In the genomic region with DNA sequence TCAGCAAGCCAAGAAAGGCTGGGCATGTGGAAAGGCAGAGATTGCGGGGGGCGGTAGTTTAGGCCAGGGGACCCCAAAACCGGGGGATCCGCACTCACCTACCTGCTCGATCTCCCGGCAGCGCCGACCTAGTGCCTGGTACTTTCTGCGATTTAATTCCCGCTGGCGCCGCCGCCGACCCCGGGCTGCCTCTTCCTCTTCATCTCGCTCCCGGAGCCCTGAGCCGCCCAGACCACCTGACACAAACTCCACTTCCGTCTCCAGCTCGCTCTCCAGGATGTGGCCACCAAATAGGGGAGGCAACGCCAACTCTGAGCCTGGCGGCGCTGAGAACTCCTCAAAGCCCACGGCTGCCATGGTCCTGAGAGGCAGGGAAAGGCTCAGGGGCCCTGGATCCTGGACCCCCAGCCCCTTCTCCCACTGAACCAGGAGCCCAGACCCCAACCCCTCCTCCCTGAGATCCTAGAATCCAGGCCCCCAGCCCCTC, we compare ENCODE assay signal across 8 cellular contexts. TPM values are rescaled to one million over a fixed set of nuclear protein-coding genes. Genes with fewer than 3 reads are reported as not detected.
DNase-seq lines count a peak whose midpoint lies in the region; ATAC-seq, FAIRE-seq and TF ChIP-seq lines count a peak whose summit lies in the region.

No MANE protein-coding gene starts in this region.

- CTCF ChIA-PET in A549 (lab: Yijun Ruan, JAX) = interaction anchor here (1.0 to 1.3 kb wide), 3 partner anchors 37 to 90 kb away, joined by 3 read pairs; no protein-coding TSS in a partner anchor

- FAIRE-seq in A549 (lab: Jason Lieb, UNC) = no peak

- POLR2A ChIA-PET in A549 (lab: Yijun Ruan, JAX) = interaction anchor here (1.2 to 2.7 kb wide), 9 partner anchors 12 to 136 kb away, joined by 4 to 51 read pairs (median 5); a partner anchor contains a TSS

- H3K4me1 ChIP-seq in A549 = peaks cover 14% of the 10 kb centered on the region; the same call in 2 of the 3 replicates
- peaks cover 5% of the 10 kb centered on the region for H3K4me1 ChIP-seq in RWPE2 (ENCODE audit: insufficient read depth, poor library complexity, severe bottlenecking)
- H3K4me1 ChIP-seq in right atrium auricular region = peaks cover 0 to 29% of the 10 kb centered on the region in 2 donors
- peaks cover 17% of the 10 kb centered on the region for H3K4me1 ChIP-seq in psoas muscle

- WGBS in A549 (ENCODE audit: missing lambda C conversion rate) = 75% methylated on average over 24 of the region's 24 CpGs
- WGBS in psoas muscle, 3 donors = 10 to 28% (median 16%) methylated on average over 23 to 24 of the region's 24 CpGs

- H3K27me3 ChIP-seq in RWPE2 (ENCODE audit: insufficient read depth, poor library complexity, severe bottlenecking) = no peaks in the 10 kb centered on the region
- H3K27me3 ChIP-seq in right atrium auricular region = no peaks in the 10 kb centered on the region
- no peaks in the 10 kb centered on the region for H3K27me3 ChIP-seq in psoas muscle (ENCODE audit: insufficient read depth in 3 of 3, low read length in 2 of 3)

- in situ Hi-C loops in GM18951 (cut with MboI; ENCODE audit: low sequenced_read_pairs, unreplicated experiment) = no loop called here

- ATAC-seq in A549 (no peak), RWPE2 (ENCODE audit: low read depth) (0 out of 3 replicates have a peak, but pooled peaks have one; percentile 20), psoas muscle (no peak), GM21529 (IDR thresholded peaks at IDR 0.05; ENCODE audit: unreplicated experiment) (no peak)

- TF ChIP-seq POLR2A in A549 (IDR thresholded peaks at IDR 0.05; ENCODE audit: low read length) (no peak), GM18951 (IDR thresholded peaks at IDR 0.05; ENCODE audit: extremely low read depth, insufficient read depth, insufficient read length) (peak; percentile 51)

- TF ChIP-seq RAD21 in A549 (conservative IDR thresholded peaks at IDR 0.05 in 1 of 2, IDR thresholded peaks at IDR 0.05 in 1 of 2) = no peak

- H3K27ac ChIP-seq in A549 = peak overlapping the region; percentile 84 to 93; a peak in 4 of 6 replicates
- peak overlapping the region; percentile 49 for H3K27ac ChIP-seq in RWPE2 (ENCODE audit: poor library complexity, severe bottlenecking)
- H3K27ac ChIP-seq in right atrium auricular region = peak overlapping the region; percentile 92
- peak overlapping the region; percentile 93 for H3K27ac ChIP-seq in psoas muscle

- peak overlapping the region; percentile 81 for H3K4me2 ChIP-seq in A549

- TF ChIP-seq CTCF in A549 (IDR thresholded peaks at IDR 0.05) (no peak), RWPE2 (IDR thresholded peaks at IDR 0.05; ENCODE audit: poor library complexity, severe bottlenecking) (no peak), right atrium auricular region (IDR thresholded peaks at IDR 0.05) (no peak), psoas muscle (IDR thresholded peaks at IDR 0.05) (no peak)

- H3K9me3 ChIP-seq in A549 (no peaks in the 10 kb centered on the region), RWPE2 (ENCODE audit: severe bottlenecking) (no peaks in the 10 kb centered on the region), right atrium auricular region (no peaks in the 10 kb centered on the region), psoas muscle (no peaks in the 10 kb centered on the region)

- peaks cover 28% of the 10 kb centered on the region for H3K36me3 ChIP-seq in RWPE2 (ENCODE audit: low read depth)
- H3K36me3 ChIP-seq in right atrium auricular region = peaks cover 26% of the 10 kb centered on the region
- H3K36me3 ChIP-seq in psoas muscle (ENCODE audit: insufficient read depth in 1 of 2, low read depth in 1 of 2) = peaks cover 2 to 58% of the 10 kb centered on the region in 2 donors

- no peak for TF ChIP-seq EP300 in A549 (IDR thresholded peaks at IDR 0.05)

- intact Hi-C loops in psoas muscle (cut with DNase I) = loop anchor here in 1 of 2 donors (10.0 kb wide), 1 partner anchor 140 kb away; no protein-coding TSS in a partner anchor

- DNase-seq in A549 (ENCODE audit: low read depth in 1 of 2, low spot score in 1 of 2) = no peak
- DNase-seq in RWPE2 (ENCODE audit: low spot score) = no peak
- peak; percentile 40 for DNase-seq in amniotic epithelial cell (ENCODE audit: low read depth)
- no peak for DNase-seq in right atrium auricular region (ENCODE audit: low spot score)
- peak in 1 of 2 donors; percentile 69 for DNase-seq in psoas muscle
- no peak for DNase-seq in dedifferentiated amniotic fluid mesenchymal stem cell (ENCODE audit: extremely low spot score)

- H3K4me3 ChIP-seq in A549 (peak overlapping the region; percentile 95), RWPE2 (ENCODE audit: severe bottlenecking) (peak overlapping the region; percentile 71), right atrium auricular region (peak overlapping the region; percentile 62 to 94), psoas muscle (peak overlapping the region; percentile 86)

TF ChIP-seq in A549, 52 proteins besides CTCF, POLR2A, EP300 and RAD21:
- no peak for TF ChIP-seq ZNF302 (CRISPR knock-in tag; IDR thresholded peaks at IDR 0.05)
- TF ChIP-seq TFCP2L1 (CRISPR knock-in tag; IDR thresholded peaks at IDR 0.05) = no peak
- TF ChIP-seq, protein P1, sequence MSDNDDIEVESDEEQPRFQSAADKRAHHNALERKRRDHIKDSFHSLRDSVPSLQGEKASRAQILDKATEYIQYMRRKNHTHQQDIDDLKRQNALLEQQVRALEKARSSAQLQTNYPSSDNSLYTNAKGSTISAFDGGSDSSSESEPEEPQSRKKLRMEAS (IDR thresholded peaks at IDR 0.05) = no peak
- no peak for TF ChIP-seq HOXB5 (CRISPR knock-in tag; IDR thresholded peaks at IDR 0.05)
- TF ChIP-seq RNF2 (IDR thresholded peaks at IDR 0.05; ENCODE audit: borderline replicate concordance, low read depth) = no peak
- TF ChIP-seq ZFP36 (IDR thresholded peaks at IDR 0.05; ENCODE audit: borderline replicate concordance, partially characterized antibody) = no peak

RNA-seq across cellular contexts. Expression of a gene that starts 1.1 kb away (rescaled TPM):
- polyA plus RNA-seq in A549 (2011; rRNA removed) (10.8 and 16.1 TPM in 2 replicates), A549 (2017; fragmentation: RNase III; extraction: RNeasy Plus Mini Kit Qiagen cat#74134 plus additional on column Dnase treatment) (26.1 to 29.2 TPM (median 26.6 TPM) in 3 replicates), psoas muscle (10 to 100 TPM; 23.7 to 38.3 (median 25.2) TPM)
- polyA plus RNA-seq in A549 (2012; cell fraction: cytosol; rRNA removed) = 22.8 and 25.8 TPM in 2 replicates
- 14.1 and 17.8 TPM in 2 replicates for polyA plus RNA-seq in A549 (2012; cell fraction: nucleus; rRNA removed)
- 10.0 and 10.8 TPM in 2 replicates for polyA minus RNA-seq in A549 (2011; rRNA and poly(A)+ RNA removed)
- total RNA-seq in right atrium auricular region (10 to 100 TPM; 10.2 to 19.6 TPM), psoas muscle (10 to 100 TPM; 11.0 to 22.9 (median 13.8) TPM)

RNA-seq across cellular contexts. Expression of a gene that starts 1.2 kb away (rescaled TPM):
- polyA plus RNA-seq in A549 (2011; rRNA removed) (66.9 and 69.8 TPM in 2 replicates), A549 (2017; fragmentation: RNase III; extraction: RNeasy Plus Mini Kit Qiagen cat#74134 plus additional on column Dnase treatment) (164 to 169 TPM (median 164 TPM) in 3 replicates), psoas muscle (10 to 100 TPM; 32.5 to 54.3 (median 52.9) TPM)
- 151 and 161 TPM in 2 replicates for polyA plus RNA-seq in A549 (2012; cell fraction: cytosol; rRNA removed)
- 231 and 270 TPM in 2 replicates for polyA plus RNA-seq in A549 (2012; cell fraction: nucleus; rRNA removed)
- polyA minus RNA-seq in A549 (2011; rRNA and poly(A)+ RNA removed) = 31.8 and 44.7 TPM in 2 replicates
- total RNA-seq in right atrium auricular region (10 to 100 TPM; 26.1 to 46.2 TPM), psoas muscle (10 to 100 TPM; 32.3 to 41.6 (median 36.4) TPM)

RNA-seq across cellular contexts. Expression of a gene that starts 11.7 kb away (rescaled TPM):
- 36.5 and 43.5 TPM in 2 replicates for polyA plus RNA-seq in A549 (2011; rRNA removed)
- 144 and 147 TPM in 2 replicates for polyA plus RNA-seq in A549 (2012; cell fraction: cytosol; rRNA removed)
- 85.7 and 103 TPM in 2 replicates for polyA plus RNA-seq in A549 (2012; cell fraction: nucleus; rRNA removed)
- polyA plus RNA-seq in A549 (2017; fragmentation: RNase III; extraction: RNeasy Plus Mini Kit Qiagen cat#74134 plus additional on column Dnase treatment) = 188 to 198 TPM (median 190 TPM) in 3 replicates
- 122 and 207 TPM in 2 replicates for polyA minus RNA-seq in A549 (2011; rRNA and poly(A)+ RNA removed)
- 100 to 1,000 TPM in 1 of 2 donors, 10 to 100 TPM in 1; 51.3 to 108 TPM for total RNA-seq in right atrium auricular region
- 100 to 1,000 TPM; 260 to 361 (median 307) TPM for total RNA-seq in psoas muscle
- polyA plus RNA-seq in psoas muscle = 100 to 1,000 TPM; 302 to 473 (median 338) TPM

RNA-seq across cellular contexts. Expression of a gene that starts 13.8 kb away (rescaled TPM):
- polyA plus RNA-seq in A549 (2011; rRNA removed) (0.26 and 0.33 TPM in 2 replicates), A549 (2017; fragmentation: RNase III; extraction: RNeasy Plus Mini Kit Qiagen cat#74134 plus additional on column Dnase treatment) (0.28 to 0.63 TPM (median 0.31 TPM) in 3 replicates), psoas muscle (under 1 TPM; 0.10 to 0.33 (median 0.31) TPM)
- 0.56 and 1.1 TPM in 2 replicates for polyA plus RNA-seq in A549 (2012; cell fraction: cytosol; rRNA removed)
- polyA plus RNA-seq in A549 (2012; cell fraction: nucleus; rRNA removed) = 1.8 and 3.0 TPM in 2 replicates
- polyA minus RNA-seq in A549 (2011; rRNA and poly(A)+ RNA removed) = 0.15 and 0.21 TPM in 2 replicates
- total RNA-seq in right atrium auricular region (1 to 10 TPM in 1 of 2 donors, not detected in 1; 2.4 TPM), psoas muscle (under 1 TPM; 0.22 to 0.99 (median 0.70) TPM)

RNA-seq across cellular contexts. Expression of a gene that starts 23.2 kb away (rescaled TPM):
- polyA plus RNA-seq in A549 (2011; rRNA removed) (24.9 and 28.3 TPM in 2 replicates), A549 (2017; fragmentation: RNase III; extraction: RNeasy Plus Mini Kit Qiagen cat#74134 plus additional on column Dnase treatment) (59.2 to 62.6 TPM (median 62.4 TPM) in 3 replicates), psoas muscle (10 to 100 TPM; 14.1 to 16.1 (median 16.1) TPM)
- 26.3 and 28.5 TPM in 2 replicates for polyA plus RNA-seq in A549 (2012; cell fraction: cytosol; rRNA removed)
- polyA plus RNA-seq in A549 (2012; cell fraction: nucleus; rRNA removed) = 36.4 and 44.1 TPM in 2 replicates
- 29.7 and 32.5 TPM in 2 replicates for polyA minus RNA-seq in A549 (2011; rRNA and poly(A)+ RNA removed)
- total RNA-seq in right atrium auricular region (10 to 100 TPM; 12.0 to 16.9 TPM), psoas muscle (10 to 100 TPM; 19.4 to 28.4 (median 20.4) TPM)
